In the genomic region with DNA sequence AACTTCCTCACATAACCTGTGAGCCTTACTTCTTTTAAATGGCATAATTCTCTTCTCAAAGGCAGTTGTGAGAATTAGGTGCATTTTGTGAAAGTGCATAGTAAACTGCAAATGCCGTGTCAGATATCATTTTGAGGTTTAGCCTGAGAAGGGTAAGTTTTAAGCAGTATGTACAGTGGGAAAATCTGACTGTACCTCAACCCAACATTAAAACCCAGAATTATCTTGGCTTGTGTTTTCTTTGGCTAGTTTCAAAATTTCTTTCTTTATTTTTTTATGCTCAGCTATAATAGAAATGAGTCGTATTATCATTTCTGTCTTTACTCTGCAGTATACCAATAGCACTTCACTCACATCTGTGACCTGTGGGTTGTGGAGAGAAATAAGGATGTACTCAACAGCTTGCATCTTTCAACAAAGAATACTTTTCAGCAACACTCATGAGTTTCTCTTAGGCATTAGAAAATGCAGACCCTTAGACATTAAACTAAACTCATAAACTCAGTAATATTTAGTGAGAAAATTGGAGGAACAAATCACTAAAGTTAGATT, we compare ENCODE assay signal across 16 cellular contexts.
DNase-seq lines count a peak whose midpoint lies in the region; ATAC-seq and TF ChIP-seq lines count a peak whose summit lies in the region.
"Had no signal": no experiment of that assay in that cellular context is flagged by ENCODE, and none has a peak within 500 bp of the region (broad histone marks: within the 10 kb centered on the region; RNA-seq: fewer than 3 reads in every experiment).

No MANE protein-coding gene starts in this region.

- DNase-seq in activated T-cell treated with anti-CD3 and anti-CD28 coated beads, Interleukin-2, amount 50 U/mL, for 24 hours = no peak
- no peak for DNase-seq in activated T-cell treated with anti-CD3 and anti-CD28 coated beads, Interleukin-2, amount 50 U/mL, for 1 hour
- no peak for DNase-seq in central memory CD8-positive, alpha-beta T cell (ENCODE audit: low spot score in 2 of 2)
- no peak for DNase-seq in stimulated activated naive CD8-positive, alpha-beta T cell treated with anti-CD3 and anti-CD28 coated beads, Interleukin-15, Interleukin-2, amounts not matched to agents 100 U/mL and 50 U/mL, for 24 hours
- DNase-seq in dermis blood vessel endothelial cell = no peak
- no peak for DNase-seq in erythroblast (lab: John Stamatoyannopoulos, UW)
- no peak for DNase-seq in stimulated activated CD4-positive, alpha-beta T cell treated with anti-CD3 and anti-CD28 coated beads, Interleukin-15, amount 100 ng/mL, for 24 hours
- DNase-seq: amygdala; gastrocnemius medialis; KG1; left ventricle myocardium superior; NCI-H1092; stimulated activated naive CD4-positive, alpha-beta T cell treated with Interleukin-2 at 50 U/mL for 16 hours had no signal

- no peak for ATAC-seq in central memory CD8-positive, alpha-beta T cell (replicated peaks; ENCODE audit: extremely low read depth, poor library complexity, severe bottlenecking)
- ATAC-seq in stimulated activated naive CD8-positive, alpha-beta T cell treated with anti-CD3 and anti-CD28 coated beads, Interleukin-15, Interleukin-2, amounts not matched to agents 100 U/mL and 50 U/mL, for 24 hours = peak; percentile 56
- ATAC-seq: gastrocnemius medialis, left ventricle myocardium superior, Panc1, SK-N-SH treated with all-trans-retinoic acid at 6 μM for 48 hours had no signal

- H3K27ac Mint-ChIP-seq in activated T-cell treated with anti-CD3 and anti-CD28 coated beads, Interleukin-2, amount 50 U/mL, for 24 hours = peak overlapping the region; percentile 96
- peak overlapping the region; percentile 85 for H3K27ac Mint-ChIP-seq in T-helper 1 cell treated with Interleukin-12 subunit alpha and Interleukin-12 subunit beta and Interleukin-4 antibody, amounts not matched to agents 30 μg/mL and 1 μg/mL, for 36 hours
- peak overlapping the region; percentile 20 for H3K27ac Mint-ChIP-seq in central memory CD8-positive, alpha-beta T cell (ENCODE audit: low read depth)

- peaks cover 60% of the 10 kb centered on the region for H3K36me3 Mint-ChIP-seq in activated T-cell treated with anti-CD3 and anti-CD28 coated beads, Interleukin-2, amount 50 U/mL, for 24 hours (ENCODE audit: low read depth)
- H3K36me3 Mint-ChIP-seq in T-helper 1 cell treated with Interleukin-12 subunit alpha and Interleukin-12 subunit beta and Interleukin-4 antibody, amounts not matched to agents 30 μg/mL and 1 μg/mL, for 36 hours (ENCODE audit: low read depth) = peaks cover 37% of the 10 kb centered on the region
- H3K36me3 Mint-ChIP-seq in central memory CD8-positive, alpha-beta T cell (ENCODE audit: insufficient read depth) = peaks cover 15% of the 10 kb centered on the region

- TF ChIP-seq POLR2A in erythroblast (IDR thresholded peaks at IDR 0.05; ENCODE audit: low read length) = no peak

- peaks cover 9% of the 10 kb centered on the region for H3K9me3 Mint-ChIP-seq in activated T-cell treated with anti-CD3 and anti-CD28 coated beads, Interleukin-2, amount 50 U/mL, for 24 hours
- H3K9me3 Mint-ChIP-seq in T-helper 1 cell treated with Interleukin-12 subunit alpha and Interleukin-12 subunit beta and Interleukin-4 antibody, amounts not matched to agents 30 μg/mL and 1 μg/mL, for 36 hours = peaks cover 17% of the 10 kb centered on the region
- H3K9me3 Mint-ChIP-seq in central memory CD8-positive, alpha-beta T cell = no peaks in the 10 kb centered on the region

- no peaks in the 10 kb centered on the region for H3K27me3 Mint-ChIP-seq in activated T-cell treated with anti-CD3 and anti-CD28 coated beads, Interleukin-2, amount 50 U/mL, for 24 hours
- no peaks in the 10 kb centered on the region for H3K27me3 Mint-ChIP-seq in T-helper 1 cell treated with Interleukin-12 subunit alpha and Interleukin-12 subunit beta and Interleukin-4 antibody, amounts not matched to agents 30 μg/mL and 1 μg/mL, for 36 hours (ENCODE audit: low read depth)
- no peaks in the 10 kb centered on the region for H3K27me3 Mint-ChIP-seq in central memory CD8-positive, alpha-beta T cell

- H3K4me3 Mint-ChIP-seq in activated T-cell treated with anti-CD3 and anti-CD28 coated beads, Interleukin-2, amount 50 U/mL, for 24 hours = peak overlapping the region; percentile 50
- H3K4me3 Mint-ChIP-seq in T-helper 1 cell treated with Interleukin-12 subunit alpha and Interleukin-12 subunit beta and Interleukin-4 antibody, amounts not matched to agents 30 μg/mL and 1 μg/mL, for 36 hours = peak overlapping the region; percentile 47
- H3K4me3 Mint-ChIP-seq in central memory CD8-positive, alpha-beta T cell = peak overlapping the region; percentile 17

- peaks cover 64% of the 10 kb centered on the region for H3K4me1 Mint-ChIP-seq in activated T-cell treated with anti-CD3 and anti-CD28 coated beads, Interleukin-2, amount 50 U/mL, for 24 hours (ENCODE audit: low read depth)
- peaks cover 43% of the 10 kb centered on the region for H3K4me1 Mint-ChIP-seq in T-helper 1 cell treated with Interleukin-12 subunit alpha and Interleukin-12 subunit beta and Interleukin-4 antibody, amounts not matched to agents 30 μg/mL and 1 μg/mL, for 36 hours (ENCODE audit: low read depth)
- H3K4me1 Mint-ChIP-seq in central memory CD8-positive, alpha-beta T cell = peaks cover 49% of the 10 kb centered on the region

Comparison
In these comparisons a context has a peak if more than half of its experiments do, and no peak if none do; other contexts are left out.
1. H3K27ac Mint-ChIP-seq: peak in every context shown above with its lines; median percentile 96 in activated T-cell treated with anti-CD3 and anti-CD28 coated beads, Interleukin-2, amount 50 U/mL, for 24 hours; 85 in T-helper 1 cell treated with Interleukin-12 subunit alpha and Interleukin-12 subunit beta and Interleukin-4 antibody, amounts not matched to agents 30 μg/mL and 1 μg/mL, for 36 hours; 20 in central memory CD8-positive, alpha-beta T cell.